In the genomic region with DNA sequence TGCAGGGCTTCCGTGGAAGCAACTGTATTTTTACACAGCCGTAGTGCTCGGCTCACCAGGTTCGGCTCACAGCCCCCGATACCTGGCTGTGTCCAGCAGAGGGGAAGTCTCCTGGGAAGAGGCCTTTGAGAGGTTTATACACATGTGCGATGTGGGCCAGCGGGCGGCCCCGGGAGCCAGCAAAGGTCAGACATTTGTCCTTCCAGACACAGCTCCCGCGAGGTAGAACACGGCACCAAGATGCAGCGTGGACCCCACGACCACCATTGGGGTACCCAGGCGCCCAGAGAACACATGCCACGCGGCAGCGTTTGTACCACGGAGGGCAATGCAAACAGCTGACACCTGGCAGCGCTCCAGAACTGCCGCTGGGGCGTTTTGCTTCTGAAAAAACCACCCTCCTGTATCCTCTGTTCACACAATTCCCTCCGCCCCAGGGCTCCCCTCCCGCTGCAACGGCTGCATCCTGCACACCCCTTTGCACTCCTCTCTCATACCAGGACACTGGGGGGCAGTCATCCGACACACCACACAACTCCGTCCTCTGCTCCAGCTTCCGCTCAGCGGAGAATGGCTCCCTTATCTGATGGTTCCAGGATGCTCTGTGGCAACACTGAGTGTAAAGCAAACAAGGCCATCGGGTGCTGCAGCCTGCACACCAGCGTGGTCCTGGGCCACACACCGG, we compare ENCODE assay signal across 1 cellular context.
TF ChIP-seq lines count a peak whose summit lies in the region.

No MANE protein-coding gene starts in this region.

TF ChIP-seq in HepG2, 621 proteins besides CTCF, POLR2A, EP300 and RAD21 (continued from another document and continues in another):
- no peak for TF ChIP-seq E2F5 (CRISPR knock-in tag; conservative IDR thresholded peaks at IDR 0.05)
- TF ChIP-seq ZNF367 (CRISPR knock-in tag; IDR thresholded peaks at IDR 0.05; ENCODE audit: borderline replicate concordance) = no peak
- TF ChIP-seq, protein P1, sequence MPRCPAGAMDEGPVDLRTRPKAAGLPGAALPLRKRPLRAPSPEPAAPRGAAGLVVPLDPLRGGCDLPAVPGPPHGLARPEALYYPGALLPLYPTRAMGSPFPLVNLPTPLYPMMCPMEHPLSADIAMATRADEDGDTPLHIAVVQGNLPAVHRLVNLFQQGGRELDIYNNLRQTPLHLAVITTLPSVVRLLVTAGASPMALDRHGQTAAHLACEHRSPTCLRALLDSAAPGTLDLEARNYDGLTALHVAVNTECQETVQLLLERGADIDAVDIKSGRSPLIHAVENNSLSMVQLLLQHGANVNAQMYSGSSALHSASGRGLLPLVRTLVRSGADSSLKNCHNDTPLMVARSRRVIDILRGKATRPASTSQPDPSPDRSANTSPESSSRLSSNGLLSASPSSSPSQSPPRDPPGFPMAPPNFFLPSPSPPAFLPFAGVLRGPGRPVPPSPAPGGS (CRISPR knock-in tag; IDR thresholded peaks at IDR 0.05) = peak; percentile 68
- TF ChIP-seq RFX3 (CRISPR knock-in tag; IDR thresholded peaks at IDR 0.05) = no peak
- TF ChIP-seq ZNF720 (CRISPR knock-in tag; IDR thresholded peaks at IDR 0.05) = no peak
- peak; percentile 85 for TF ChIP-seq ZNF646 (CRISPR knock-in tag; IDR thresholded peaks at IDR 0.05)
- TF ChIP-seq SMARCC2 (IDR thresholded peaks at IDR 0.05) = no peak
- no peak for TF ChIP-seq GZF1 (CRISPR knock-in tag; IDR thresholded peaks at IDR 0.05)
- TF ChIP-seq, protein P2, sequence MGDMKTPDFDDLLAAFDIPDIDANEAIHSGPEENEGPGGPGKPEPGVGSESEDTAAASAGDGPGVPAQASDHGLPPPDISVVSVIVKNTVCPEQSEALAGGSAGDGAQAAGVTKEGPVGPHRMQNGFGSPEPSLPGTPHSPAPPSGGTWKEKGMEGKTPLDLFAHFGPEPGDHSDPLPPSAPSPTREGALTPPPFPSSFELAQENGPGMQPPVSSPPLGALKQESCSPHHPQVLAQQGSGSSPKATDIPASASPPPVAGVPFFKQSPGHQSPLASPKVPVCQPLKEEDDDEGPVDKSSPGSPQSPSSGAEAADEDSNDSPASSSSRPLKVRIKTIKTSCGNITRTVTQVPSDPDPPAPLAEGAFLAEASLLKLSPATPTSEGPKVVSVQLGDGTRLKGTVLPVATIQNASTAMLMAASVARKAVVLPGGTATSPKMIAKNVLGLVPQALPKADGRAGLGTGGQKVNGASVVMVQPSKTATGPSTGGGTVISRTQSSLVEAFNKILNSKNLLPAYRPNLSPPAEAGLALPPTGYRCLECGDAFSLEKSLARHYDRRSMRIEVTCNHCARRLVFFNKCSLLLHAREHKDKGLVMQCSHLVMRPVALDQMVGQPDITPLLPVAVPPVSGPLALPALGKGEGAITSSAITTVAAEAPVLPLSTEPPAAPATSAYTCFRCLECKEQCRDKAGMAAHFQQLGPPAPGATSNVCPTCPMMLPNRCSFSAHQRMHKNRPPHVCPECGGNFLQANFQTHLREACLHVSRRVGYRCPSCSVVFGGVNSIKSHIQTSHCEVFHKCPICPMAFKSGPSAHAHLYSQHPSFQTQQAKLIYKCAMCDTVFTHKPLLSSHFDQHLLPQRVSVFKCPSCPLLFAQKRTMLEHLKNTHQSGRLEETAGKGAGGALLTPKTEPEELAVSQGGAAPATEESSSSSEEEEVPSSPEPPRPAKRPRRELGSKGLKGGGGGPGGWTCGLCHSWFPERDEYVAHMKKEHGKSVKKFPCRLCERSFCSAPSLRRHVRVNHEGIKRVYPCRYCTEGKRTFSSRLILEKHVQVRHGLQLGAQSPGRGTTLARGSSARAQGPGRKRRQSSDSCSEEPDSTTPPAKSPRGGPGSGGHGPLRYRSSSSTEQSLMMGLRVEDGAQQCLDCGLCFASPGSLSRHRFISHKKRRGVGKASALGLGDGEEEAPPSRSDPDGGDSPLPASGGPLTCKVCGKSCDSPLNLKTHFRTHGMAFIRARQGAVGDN (CRISPR knock-in tag; IDR thresholded peaks at IDR 0.05) = peak; percentile 93
- TF ChIP-seq ZNF615 (CRISPR knock-in tag; IDR thresholded peaks at IDR 0.05; ENCODE audit: borderline replicate concordance) = no peak
- no peak for TF ChIP-seq ZBTB21 (CRISPR knock-in tag; IDR thresholded peaks at IDR 0.05)
- peak; percentile 90 for TF ChIP-seq ETV6 (CRISPR knock-in tag; conservative IDR thresholded peaks at IDR 0.05)
- peak; percentile 82; the same call in 1 of the 2 replicates for TF ChIP-seq ZNF414 (CRISPR knock-in tag; IDR thresholded peaks at IDR 0.05)
- no peak for TF ChIP-seq NCOR1 (IDR thresholded peaks at IDR 0.05; ENCODE audit: borderline replicate concordance, low read length)
- TF ChIP-seq, protein P3, sequence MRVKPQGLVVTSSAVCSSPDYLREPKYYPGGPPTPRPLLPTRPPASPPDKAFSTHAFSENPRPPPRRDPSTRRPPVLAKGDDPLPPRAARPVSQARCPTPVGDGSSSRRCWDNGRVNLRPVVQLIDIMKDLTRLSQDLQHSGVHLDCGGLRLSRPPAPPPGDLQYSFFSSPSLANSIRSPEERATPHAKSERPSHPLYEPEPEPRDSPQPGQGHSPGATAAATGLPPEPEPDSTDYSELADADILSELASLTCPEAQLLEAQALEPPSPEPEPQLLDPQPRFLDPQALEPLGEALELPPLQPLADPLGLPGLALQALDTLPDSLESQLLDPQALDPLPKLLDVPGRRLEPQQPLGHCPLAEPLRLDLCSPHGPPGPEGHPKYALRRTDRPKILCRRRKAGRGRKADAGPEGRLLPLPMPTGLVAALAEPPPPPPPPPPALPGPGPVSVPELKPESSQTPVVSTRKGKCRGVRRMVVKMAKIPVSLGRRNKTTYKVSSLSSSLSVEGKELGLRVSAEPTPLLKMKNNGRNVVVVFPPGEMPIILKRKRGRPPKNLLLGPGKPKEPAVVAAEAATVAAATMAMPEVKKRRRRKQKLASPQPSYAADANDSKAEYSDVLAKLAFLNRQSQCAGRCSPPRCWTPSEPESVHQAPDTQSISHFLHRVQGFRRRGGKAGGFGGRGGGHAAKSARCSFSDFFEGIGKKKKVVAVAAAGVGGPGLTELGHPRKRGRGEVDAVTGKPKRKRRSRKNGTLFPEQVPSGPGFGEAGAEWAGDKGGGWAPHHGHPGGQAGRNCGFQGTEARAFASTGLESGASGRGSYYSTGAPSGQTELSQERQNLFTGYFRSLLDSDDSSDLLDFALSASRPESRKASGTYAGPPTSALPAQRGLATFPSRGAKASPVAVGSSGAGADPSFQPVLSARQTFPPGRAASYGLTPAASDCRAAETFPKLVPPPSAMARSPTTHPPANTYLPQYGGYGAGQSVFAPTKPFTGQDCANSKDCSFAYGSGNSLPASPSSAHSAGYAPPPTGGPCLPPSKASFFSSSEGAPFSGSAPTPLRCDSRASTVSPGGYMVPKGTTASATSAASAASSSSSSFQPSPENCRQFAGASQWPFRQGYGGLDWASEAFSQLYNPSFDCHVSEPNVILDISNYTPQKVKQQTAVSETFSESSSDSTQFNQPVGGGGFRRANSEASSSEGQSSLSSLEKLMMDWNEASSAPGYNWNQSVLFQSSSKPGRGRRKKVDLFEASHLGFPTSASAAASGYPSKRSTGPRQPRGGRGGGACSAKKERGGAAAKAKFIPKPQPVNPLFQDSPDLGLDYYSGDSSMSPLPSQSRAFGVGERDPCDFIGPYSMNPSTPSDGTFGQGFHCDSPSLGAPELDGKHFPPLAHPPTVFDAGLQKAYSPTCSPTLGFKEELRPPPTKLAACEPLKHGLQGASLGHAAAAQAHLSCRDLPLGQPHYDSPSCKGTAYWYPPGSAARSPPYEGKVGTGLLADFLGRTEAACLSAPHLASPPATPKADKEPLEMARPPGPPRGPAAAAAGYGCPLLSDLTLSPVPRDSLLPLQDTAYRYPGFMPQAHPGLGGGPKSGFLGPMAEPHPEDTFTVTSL (CRISPR knock-in tag; IDR thresholded peaks at IDR 0.05; ENCODE audit: borderline replicate concordance) = peak; percentile 76; the same call in 1 of the 2 replicates
- TF ChIP-seq ZNF557 (CRISPR knock-in tag; IDR thresholded peaks at IDR 0.05) = no peak
- peak; percentile 95 for TF ChIP-seq BCL6 (CRISPR knock-in tag; IDR thresholded peaks at IDR 0.05)
- TF ChIP-seq ZNF724P (CRISPR knock-in tag; IDR thresholded peaks at IDR 0.05; ENCODE audit: borderline replicate concordance) = peak; percentile 92; the same call in 1 of the 2 replicates
- peak in 1 of 2 experiments; percentile 89; a peak in 2 of 4 replicates for TF ChIP-seq ATF4 (CRISPR knock-in tag; IDR thresholded peaks at IDR 0.05)
- TF ChIP-seq FOXM1 (CRISPR knock-in tag; IDR thresholded peaks at IDR 0.05) = no peak
- TF ChIP-seq ZNF747 (CRISPR knock-in tag; IDR thresholded peaks at IDR 0.05; ENCODE audit: borderline replicate concordance) = peak; percentile 73
- peak; percentile 51; the same call in 1 of the 2 replicates for TF ChIP-seq ZNF749 (CRISPR knock-in tag; IDR thresholded peaks at IDR 0.05; ENCODE audit: borderline replicate concordance)
- no peak for TF ChIP-seq SRSF1 (optimal IDR thresholded peaks at IDR 0.05; ENCODE audit: low read depth, low read length)
- peak; percentile 90 for TF ChIP-seq NCOA2 (CRISPR knock-in tag; IDR thresholded peaks at IDR 0.05)
- peak; percentile 96 for TF ChIP-seq ELF3 (CRISPR knock-in tag; IDR thresholded peaks at IDR 0.05)
- TF ChIP-seq ZNF614 (CRISPR knock-in tag; IDR thresholded peaks at IDR 0.05; ENCODE audit: borderline replicate concordance) = peak; percentile 85; the same call in 1 of the 2 replicates
- TF ChIP-seq GATAD1 (CRISPR knock-in tag; IDR thresholded peaks at IDR 0.05) = peak; percentile 85
